In genomic region chr5:123754167-123754840, GRCh38 we compare ENCODE assay signal across 16 cellular contexts.
DNase-seq lines count a peak whose midpoint lies in the region; ATAC-seq and TF ChIP-seq lines count a peak whose summit lies in the region.
"Had no signal": no experiment of that assay in that cellular context is flagged by ENCODE, and none has a peak within 500 bp of the region (broad histone marks: within the 10 kb centered on the region; RNA-seq: fewer than 3 reads in every experiment).

No MANE protein-coding gene starts in this region.

- in situ Hi-C loops in G401 (cut with HindIII; ENCODE audit: low sequenced_read_pairs), result no loop called here

- peak overlapping the region; percentile 2 for H3K4me2 ChIP-seq in neural progenitor cell

- H3K4me3 ChIP-seq in dorsolateral prefrontal cortex (peak overlapping the region in 1 of 59 donors; percentile 7), neural progenitor cell (no peak overlapping the region)
- H3K4me3 ChIP-seq: ovary, testis had no signal

- no peak overlapping the region for H3K9ac ChIP-seq in neural progenitor cell

- no peaks in the 10 kb centered on the region for H3K36me3 ChIP-seq in neural progenitor cell
- H3K36me3 ChIP-seq: ovary had no signal

- H3K36me3 Mint-ChIP-seq in neural progenitor cell, result peaks cover 8% of the 10 kb centered on the region

- H3K9me3 Mint-ChIP-seq in neural progenitor cell, result peaks cover 14% of the 10 kb centered on the region

- peaks cover 4% of the 10 kb centered on the region for H3F3A ChIP-seq in neural progenitor cell (ENCODE audit: low read depth)

- H3K27ac ChIP-seq in dorsolateral prefrontal cortex (peak overlapping the region in 57 of 59 donors; percentile 11 to 92 (median 79)), neural progenitor cell (no peak overlapping the region)
- H3K27ac ChIP-seq: ovary, testis had no signal

- DNase-seq in G401 (ENCODE audit: low spot score) (peak; percentile 85), NCI-H345 (lab: John Stamatoyannopoulos, UW) (peak; percentile 8), dorsolateral prefrontal cortex (peak in 1 of 10 donors; percentile 9), neural progenitor cell (ENCODE audit: low spot score) (no peak), GM19240 (ENCODE audit: insufficient read length, low spot score) (no peak)
- DNase-seq: activated CD4-positive, alpha-beta T cell treated with anti-CD3 and anti-CD28 coated beads for 36 hours; Calu3; kidney; NCI-H2107; ovary; Right ventricle myocardium superior; stimulated activated CD4-positive, alpha-beta T cell treated with anti-CD3 and anti-CD28 coated beads, Interleukin-4, amount 100 ng/mL, for 24 hours; testis had no signal

- no peaks in the 10 kb centered on the region for H3K79me2 ChIP-seq in neural progenitor cell (ENCODE audit: low read depth)

- TF ChIP-seq CTCF in dorsolateral prefrontal cortex (IDR thresholded peaks at IDR 0.05 in 54 of 56, conservative IDR thresholded peaks at IDR 0.05 in 2 of 56; ENCODE audit: low read depth in 1 of 56, partially characterized antibody in 56 of 56), result peak in 2 of 56 donors; percentile 9 to 11
- no peak for TF ChIP-seq CTCF in neural progenitor cell (IDR thresholded peaks at IDR 0.05)

- H3K27me3 Mint-ChIP-seq in neural progenitor cell (ENCODE audit: insufficient read depth, low read depth), result peaks cover 2% of the 10 kb centered on the region
- H3K27me3 Mint-ChIP-seq: activated CD4-positive, alpha-beta T cell treated with anti-CD3 and anti-CD28 coated beads for 36 hours had no signal

- H3K27me3 ChIP-seq in dorsolateral prefrontal cortex (no peaks in the 10 kb centered on the region), neural progenitor cell (no peaks in the 10 kb centered on the region)
- H3K27me3 ChIP-seq: ovary, testis had no signal

- peaks cover 28% of the 10 kb centered on the region for H3K4me1 ChIP-seq in neural progenitor cell

- peak overlapping the region; percentile 90 for H2AFZ ChIP-seq in neural progenitor cell (replicated peaks)

- peak overlapping the region; percentile 96 for H3K27ac Mint-ChIP-seq in neural progenitor cell
- H3K27ac Mint-ChIP-seq: activated CD4-positive, alpha-beta T cell treated with anti-CD3 and anti-CD28 coated beads for 36 hours had no signal

- intact Hi-C loops in dorsolateral prefrontal cortex (cut with DNase I), result loop anchor here (10.0 kb wide), 2 partner anchors 50 to 120 kb away; no protein-coding TSS in a partner anchor

- peaks cover 62% of the 10 kb centered on the region for H3K4me1 Mint-ChIP-seq in neural progenitor cell
- H3K4me1 Mint-ChIP-seq: activated CD4-positive, alpha-beta T cell treated with anti-CD3 and anti-CD28 coated beads for 36 hours had no signal

- H3K4me3 Mint-ChIP-seq in neural progenitor cell, result peak overlapping the region; percentile 20
- H3K4me3 Mint-ChIP-seq: activated CD4-positive, alpha-beta T cell treated with anti-CD3 and anti-CD28 coated beads for 36 hours had no signal

- peaks cover 9% of the 10 kb centered on the region for H3K9me3 ChIP-seq in neural progenitor cell (ENCODE audit: low read depth)
- H3K9me3 ChIP-seq: ovary, testis had no signal

- ATAC-seq in GM18870 (IDR thresholded peaks at IDR 0.05; ENCODE audit: unreplicated experiment) (no peak), GM18858 (IDR thresholded peaks at IDR 0.05; ENCODE audit: unreplicated experiment) (no peak), HG03045 (IDR thresholded peaks at IDR 0.05; ENCODE audit: unreplicated experiment) (no peak)
- ATAC-seq: activated CD4-positive, alpha-beta T cell treated with anti-CD3 and anti-CD28 coated beads for 36 hours had no signal

- H4K20me1 ChIP-seq in neural progenitor cell (ENCODE audit: low read depth), result no peaks in the 10 kb centered on the region

Comparison
In these comparisons a context has a peak if more than half of its experiments do, and no peak if none do; other contexts are left out.
1. DNase-seq: peak in G401 (single experiment) and NCI-H345 (single experiment); none in neural progenitor cell (single experiment) and GM19240 (single experiment).